In genomic region chr1:192382758-192383157, GRCh38 we compare ENCODE assay signal across 19 cellular contexts.
A peak's percentile ranks its signal among the peaks of the same experiment; 100 is the strongest.
DNase-seq lines count a peak whose midpoint lies in the region; ATAC-seq and TF ChIP-seq lines count a peak whose summit lies in the region.
"Had no signal": no experiment of that assay in that cellular context is flagged by ENCODE, and none has a peak within 500 bp of the region (broad histone marks: within the 10 kb centered on the region; RNA-seq: fewer than 3 reads in every experiment).

No MANE protein-coding gene starts in this region.

- H2AFZ ChIP-seq in neural progenitor cell (replicated peaks) (no peak overlapping the region), mesenchymal stem cell (ENCODE audit: low read depth, low read length) (no peak overlapping the region)

- 71% methylated on average over 2 of the region's 2 CpGs for WGBS in mesenchymal stem cell
- WGBS in spleen, 5 donors, result 67 to 92% (median 83%) methylated on average over 2 of the region's 2 CpGs

- H3K4me2 ChIP-seq in neural progenitor cell (no peak overlapping the region), mesenchymal stem cell (ENCODE audit: low read length, poor library complexity, severe bottlenecking) (no peak overlapping the region)

- H3K27me3 ChIP-seq in neural progenitor cell, result no peaks in the 10 kb centered on the region
- no peaks in the 10 kb centered on the region for H3K27me3 ChIP-seq in mesenchymal stem cell (ENCODE audit: control insufficient read depth in 1 of 2, insufficient read depth in 1 of 2, low read length in 2 of 2)
- H3K27me3 ChIP-seq in spleen (replicated peaks in 1 of 7), result no peaks in the 10 kb centered on the region

- no peaks in the 10 kb centered on the region for H3K4me1 Mint-ChIP-seq in neural progenitor cell
- H3K4me1 Mint-ChIP-seq: IgD-negative memory B cell had no signal

- TF ChIP-seq CTCF in neural progenitor cell (IDR thresholded peaks at IDR 0.05), result no peak
- TF ChIP-seq CTCF in spleen (IDR thresholded peaks at IDR 0.05 in 8 of 11, conservative IDR thresholded peaks at IDR 0.05 in 3 of 11), result no peak

- no peak overlapping the region for H2AK5ac ChIP-seq in mesenchymal stem cell (ENCODE audit: low read length, severe bottlenecking)

- H2BK5ac ChIP-seq in mesenchymal stem cell (ENCODE audit: low read depth, low read length, poor library complexity, severe bottlenecking), result no peak overlapping the region

- H3K4me1 ChIP-seq in neural progenitor cell (no peaks in the 10 kb centered on the region), mesenchymal stem cell (ENCODE audit: control insufficient read depth, insufficient read depth, low read depth, low read length) (no peaks in the 10 kb centered on the region), spleen (no peaks in the 10 kb centered on the region)

- peak; percentile 52 for ATAC-seq in HG02885 (IDR thresholded peaks at IDR 0.05; ENCODE audit: poor library complexity, unreplicated experiment)
- ATAC-seq in GM19395 (IDR thresholded peaks at IDR 0.05; ENCODE audit: unreplicated experiment), result no peak
- ATAC-seq: Right ventricle myocardium inferior had no signal

- no peak overlapping the region for H2BK120ac ChIP-seq in mesenchymal stem cell (ENCODE audit: low read depth, low read length)

- no peaks in the 10 kb centered on the region for H3K27me3 Mint-ChIP-seq in neural progenitor cell (ENCODE audit: insufficient read depth, low read depth)
- H3K27me3 Mint-ChIP-seq: IgD-negative memory B cell had no signal

- intact Hi-C loops in spleen (cut with DNase I; ENCODE audit: low total_unique reads), result no loop called here

- H3F3A ChIP-seq in neural progenitor cell (ENCODE audit: low read depth), result no peaks in the 10 kb centered on the region

- H3K4me3 ChIP-seq in neural progenitor cell (no peak overlapping the region), mesenchymal stem cell (ENCODE audit: insufficient read depth in 1 of 2, low read depth in 1 of 2, low read length in 2 of 2) (no peak overlapping the region), spleen (no peak overlapping the region)

- DNase-seq in DMS53 (lab: John Stamatoyannopoulos, UW), result peak; percentile 8
- DNase-seq in DMS53 treated with DMSO at 0.1 percent for 48 hours (lab: John Stamatoyannopoulos, UW; ENCODE audit: unreplicated experiment), result no peak
- peak; percentile 15 for DNase-seq in SK-MEL-5 (ENCODE audit: low read depth, low spot score)
- DNase-seq in neural progenitor cell (ENCODE audit: low spot score), result peak; percentile 10
- DNase-seq in mesenchymal stem cell, result no peak
- no peak for DNase-seq in spleen
- DNase-seq: 8988T, C1 segment of cervical spinal cord, DMS79, GDM1, NCI-H1092, NCI-H1694, NCI-H2107, NCI-H226, NCI-H526 had no signal

- in situ Hi-C loops in SK-MEL-5 (cut with HindIII; ENCODE audit: low pct_unique_long_range_greater_than_20kb, low sequenced_read_pairs), result no loop called here

- H3K4ac ChIP-seq in mesenchymal stem cell (ENCODE audit: low read depth in 1 of 2, low read length in 2 of 2), result no peak overlapping the region

- H3K9me3 ChIP-seq in neural progenitor cell (ENCODE audit: low read depth), result no peaks in the 10 kb centered on the region
- peaks cover 6% of the 10 kb centered on the region for H3K9me3 ChIP-seq in mesenchymal stem cell (ENCODE audit: control insufficient read depth, low read length)
- peaks cover 0 to 12% (median 6%) of the 10 kb centered on the region in 8 donors for H3K9me3 ChIP-seq in spleen

- no peak overlapping the region for H3K23ac ChIP-seq in mesenchymal stem cell (ENCODE audit: low read length in 2 of 2)

- H3K9me3 Mint-ChIP-seq in neural progenitor cell, result peaks cover 7% of the 10 kb centered on the region

- H2BK15ac ChIP-seq in mesenchymal stem cell (ENCODE audit: low read depth, poor library complexity, severe bottlenecking), result no peak overlapping the region

- H4K8ac ChIP-seq in mesenchymal stem cell (ENCODE audit: low read length), result no peak overlapping the region

- H3K36me3 ChIP-seq in neural progenitor cell (no peaks in the 10 kb centered on the region), mesenchymal stem cell (ENCODE audit: control insufficient read depth in 1 of 2, insufficient read depth in 2 of 2, low read depth in 1 of 2, low read length in 2 of 2) (no peaks in the 10 kb centered on the region), spleen (no peaks in the 10 kb centered on the region)

- no peak overlapping the region for H3K14ac ChIP-seq in mesenchymal stem cell (ENCODE audit: low read length in 2 of 2)

- H3K79me2 ChIP-seq in neural progenitor cell (ENCODE audit: low read depth), result no peaks in the 10 kb centered on the region

- TF ChIP-seq POLR2A in spleen (IDR thresholded peaks at IDR 0.05), result no peak

- H3K79me1 ChIP-seq in mesenchymal stem cell (replicated peaks; ENCODE audit: low read length, poor library complexity, severe bottlenecking), result no peaks in the 10 kb centered on the region

- H3K27ac Mint-ChIP-seq in neural progenitor cell, result no peak overlapping the region
- H3K27ac Mint-ChIP-seq: IgD-negative memory B cell had no signal

- H3K27ac ChIP-seq in neural progenitor cell (no peak overlapping the region), mesenchymal stem cell (ENCODE audit: low read length, poor library complexity, severe bottlenecking) (no peak overlapping the region), spleen (no peak overlapping the region)

- H4K20me1 ChIP-seq in neural progenitor cell (ENCODE audit: low read depth), result no peaks in the 10 kb centered on the region

- H3K9ac ChIP-seq in neural progenitor cell, result no peak overlapping the region
- H3K9ac ChIP-seq in mesenchymal stem cell (ENCODE audit: low read length), result no peak overlapping the region

- no peak overlapping the region for H2BK12ac ChIP-seq in mesenchymal stem cell (ENCODE audit: low read length in 2 of 2)

- H3K36me3 Mint-ChIP-seq in neural progenitor cell, result peaks cover 3% of the 10 kb centered on the region
- H3K36me3 Mint-ChIP-seq: IgD-negative memory B cell had no signal

- no peak overlapping the region for H3K4me3 Mint-ChIP-seq in neural progenitor cell
- H3K4me3 Mint-ChIP-seq: IgD-negative memory B cell had no signal

- no peak overlapping the region for H3K18ac ChIP-seq in mesenchymal stem cell (ENCODE audit: low read depth in 1 of 2, low read length in 2 of 2)

- no peak overlapping the region for H4K91ac ChIP-seq in mesenchymal stem cell (ENCODE audit: low read length)

Comparison
In these comparisons a context has a peak if more than half of its experiments do, and no peak if none do; other contexts are left out.
1. DNase-seq: peak in DMS53 (single experiment), SK-MEL-5 (single experiment) and neural progenitor cell (single experiment); none in DMS53 treated with DMSO at 0.1 percent for 48 hours (single experiment), mesenchymal stem cell (single experiment) and spleen (single experiment).